ENCODE assay signal across 25 cellular contexts in genomic region chr4:37835806-37836205, GRCh38.
"Had no signal": no experiment of that assay in that cellular context is flagged by ENCODE, and none has a peak within 500 bp of the region (broad histone marks: within the 10 kb centered on the region; RNA-seq: fewer than 3 reads in every experiment).

No MANE protein-coding gene starts in this region.

- H3K9me3 Mint-ChIP-seq: naive thymus-derived CD4-positive, alpha-beta T cell; nephron; neural progenitor cell; stimulated activated effector memory CD8-positive, alpha-beta T cell treated with anti-CD3 and anti-CD28 coated beads, Interleukin-12 subunit alpha, Interleukin-12 subunit beta, amount 100 ng/mL, for 72 hours; stimulated activated naive B cell treated with anti-CD40 and anti-IgM and Interleukin-4, amounts not matched to agents 10 μg/mL and 1 μg/mL and 100 μg/mL, for 72 hours; stimulated activated naive CD8-positive, alpha-beta T cell treated with anti-CD3 and anti-CD28 coated beads, Interleukin-15, Interleukin-2, amounts not matched to agents 100 ng/mL and 50 ng/mL, for 24 hours; type B pancreatic cell had no signal

- H3K27me3 ChIP-seq: neural progenitor cell, pancreas, right lobe of liver, sigmoid colon, stomach, thyroid gland, tibial nerve, upper lobe of right lung, uterus had no signal

- H3K27ac ChIP-seq: neural progenitor cell, pancreas, prostate gland, right lobe of liver, thoracic aorta, thyroid gland, tibial nerve, upper lobe of right lung, uterus had no signal

- H3K27me3 Mint-ChIP-seq: naive thymus-derived CD4-positive, alpha-beta T cell; stimulated activated naive B cell treated with anti-CD40 and anti-IgM and Interleukin-4, amounts not matched to agents 10 μg/mL and 1 μg/mL and 100 μg/mL, for 72 hours; stimulated activated naive CD8-positive, alpha-beta T cell treated with anti-CD3 and anti-CD28 coated beads, Interleukin-15, Interleukin-2, amounts not matched to agents 100 ng/mL and 50 ng/mL, for 24 hours; type B pancreatic cell had no signal

- H3K4me2 ChIP-seq: neural progenitor cell had no signal

- H3K27ac Mint-ChIP-seq: nephron, neural progenitor cell, type B pancreatic cell had no signal

- H3K4me1 ChIP-seq: neural progenitor cell, pancreas, prostate gland, right lobe of liver, thyroid gland, uterus had no signal

- H3K4me3 Mint-ChIP-seq: nephron; neural progenitor cell; stimulated activated effector memory CD8-positive, alpha-beta T cell treated with anti-CD3 and anti-CD28 coated beads, Interleukin-12 subunit alpha, Interleukin-12 subunit beta, amount 100 ng/mL, for 72 hours; stimulated activated naive B cell treated with anti-CD40 and anti-IgM and Interleukin-4, amounts not matched to agents 10 μg/mL and 1 μg/mL and 100 μg/mL, for 72 hours; stimulated activated naive CD8-positive, alpha-beta T cell treated with anti-CD3 and anti-CD28 coated beads, Interleukin-15, Interleukin-2, amounts not matched to agents 100 ng/mL and 50 ng/mL, for 24 hours; type B pancreatic cell had no signal

- H2AFZ ChIP-seq: neural progenitor cell had no signal

- H3K36me3 ChIP-seq: neural progenitor cell, prostate gland, uterus had no signal

- ATAC-seq: naive thymus-derived CD4-positive, alpha-beta T cell; pancreas; right cardiac atrium; right lobe of liver; stimulated activated effector memory CD8-positive, alpha-beta T cell treated with anti-CD3 and anti-CD28 coated beads, Interleukin-12 subunit alpha, Interleukin-12 subunit beta, amount 100 ng/mL, for 72 hours; stimulated activated naive B cell treated with anti-CD40 and anti-IgM and Interleukin-4, amounts not matched to agents 10 μg/mL and 1 μg/mL and 100 μg/mL, for 72 hours; upper lobe of right lung had no signal

- DNase-seq: naive thymus-derived CD4-positive, alpha-beta T cell; nucleus accumbens; pancreas; right cardiac atrium; right lobe of liver; sigmoid colon; small intestine; stimulated activated CD4-positive, alpha-beta T cell treated with anti-CD3 and anti-CD28 coated beads, Interleukin-15, amount 100 ng/mL, for 24 hours; stimulated activated CD4-positive, alpha-beta T cell treated with anti-CD3 and anti-CD28 coated beads, Interleukin-2, amount 100 ng/mL, for 24 hours; stimulated activated CD4-positive, alpha-beta T cell treated with anti-CD3 and anti-CD28 coated beads, Interleukin-2, amount 100 ng/mL, for 48 hours; stimulated activated CD4-positive, alpha-beta T cell treated with anti-CD3 and anti-CD28 coated beads, Interleukin-4, amount 100 ng/mL, for 24 hours; stimulated activated naive B cell treated with anti-CD40 and anti-IgM and Interleukin-4, amounts not matched to agents 10 μg/mL and 1 μg/mL and 100 μg/mL, for 72 hours; stimulated activated naive CD4-positive, alpha-beta T cell treated with Interleukin-2 at 50 U/mL for 16 hours; stomach; thyroid gland; upper lobe of right lung; uterus had no signal

- H3K4me3 ChIP-seq: neural progenitor cell, pancreas, prostate gland, right lobe of liver, sigmoid colon, stomach, thoracic aorta, thyroid gland, tibial nerve, upper lobe of right lung, uterus had no signal

- H3K9me3 ChIP-seq: pancreas, prostate gland, right lobe of liver, sigmoid colon, stomach, thoracic aorta, thyroid gland, tibial nerve, upper lobe of right lung, uterus had no signal

- H3K9ac ChIP-seq: neural progenitor cell had no signal

- H3K4me1 Mint-ChIP-seq: neural progenitor cell had no signal
